9 cellular contexts compared by ENCODE assay signal in genomic region chr13:42574011-42574410, GRCh38. TPM values are rescaled to one million over a fixed set of nuclear protein-coding genes. Genes with fewer than 3 reads are reported as not detected.
DNase-seq lines count a peak whose midpoint lies in the region; ATAC-seq, FAIRE-seq and TF ChIP-seq lines count a peak whose summit lies in the region.
"Had no signal": no experiment of that assay in that cellular context is flagged by ENCODE, and none has a peak within 500 bp of the region (broad histone marks: within the 10 kb centered on the region; RNA-seq: fewer than 3 reads in every experiment).

Gene TNFSF11, plus strand, starts transcription at chr13:42574152. Its CDS starts 152 bp downstream, at chr13:42574304.

- TF ChIP-seq CTCF in keratinocyte (optimal IDR thresholded peaks at IDR 0.05 in 1 of 3, IDR thresholded peaks at IDR 0.05 in 1 of 3, conservative IDR thresholded peaks at IDR 0.05 in 1 of 3; ENCODE audit: extremely low read depth in 1 of 3, insufficient read depth in 2 of 3, low read length in 3 of 3): no peak
- no peak for TF ChIP-seq CTCF in PC-3 (conservative IDR thresholded peaks at IDR 0.05; ENCODE audit: low read depth, low read length)

- H3K27ac ChIP-seq in keratinocyte (ENCODE audit: control insufficient read depth, insufficient read depth, low read length): no peak within 1 kb of the TSS
- no peak within 1 kb of the TSS for H3K27ac ChIP-seq in PC-3 (ENCODE audit: low read length)
- H3K27ac ChIP-seq: SK-N-MC had no signal

- FAIRE-seq in keratinocyte (lab: Jason Lieb, UNC): no peak

- intact Hi-C loops in activated T-helper 1 cell treated with anti-CD3 and anti-CD28 coated beads, Interleukin-12 subunit alpha, Interleukin-12 subunit beta, Interleukin-2, Interleukin-4 antibody, amounts not matched to agents 30 ng/mL and 10 ng/mL and 1 ng/mL, durations not matched to agents 14 hours and 24 hours and 36 hours (cut with micrococcal nuclease): loop anchor here (1.0 to 2.0 kb wide), 4 partner anchors 154 to 299 kb away; no protein-coding TSS in a partner anchor
- intact Hi-C loops in head of caudate nucleus (cut with DNase I): no loop called here
- intact Hi-C loops in PC-3 (cut with micrococcal nuclease): no loop called here

- CTCF ChIA-PET in PC-3 (lab: Charles Lee): no interaction called here

- H3K4me1 ChIP-seq in keratinocyte (ENCODE audit: control insufficient read depth, extremely low read depth, insufficient read depth, low read length): no peaks in the 10 kb centered on the region
- no peaks in the 10 kb centered on the region for H3K4me1 ChIP-seq in PC-3 (ENCODE audit: insufficient read depth, low read length)

- dilution Hi-C loops in keratinocyte (cut with MboI; ENCODE audit: extremely low pct_ligation_motif_present, low sequenced_read_pairs): no loop called here

- no peaks in the 10 kb centered on the region for H3K79me2 ChIP-seq in keratinocyte (ENCODE audit: control insufficient read depth, insufficient read depth, low read length)
- no peaks in the 10 kb centered on the region for H3K79me2 ChIP-seq in PC-3 (ENCODE audit: low read length)

- H3K9me1 ChIP-seq in keratinocyte (ENCODE audit: control insufficient read depth, extremely low read depth, insufficient read depth, low read length): no peaks in the 10 kb centered on the region

- no peaks in the 10 kb centered on the region for H3K36me3 ChIP-seq in keratinocyte (ENCODE audit: control insufficient read depth in 2 of 2, extremely low read depth in 1 of 2, insufficient read depth in 2 of 2, low read length in 2 of 2)
- no peaks in the 10 kb centered on the region for H3K36me3 ChIP-seq in PC-3 (ENCODE audit: low read depth, low read length)

- peak within 1 kb of the TSS; percentile 64 for H3K4me2 ChIP-seq in keratinocyte (ENCODE audit: control insufficient read depth, extremely low read depth, insufficient read depth, low read depth, low read length)
- H3K4me2 ChIP-seq in PC-3 (ENCODE audit: low read length): no peak within 1 kb of the TSS

- no peaks in the 10 kb centered on the region for H3K9me2 ChIP-seq in PC-3 (replicated peaks; ENCODE audit: low read length)

- peaks cover 4% of the 10 kb centered on the region for H3K36me3 Mint-ChIP-seq in activated T-helper 1 cell treated with anti-CD3 and anti-CD28 coated beads, Interleukin-12 subunit alpha, Interleukin-12 subunit beta, Interleukin-2, Interleukin-4 antibody, amounts not matched to agents 30 ng/mL and 10 ng/mL and 1 ng/mL, durations not matched to agents 14 hours and 24 hours and 36 hours (ENCODE audit: low read depth)

- DNase-seq in activated T-helper 1 cell treated with anti-CD3 and anti-CD28 coated beads, Interleukin-12 subunit alpha, Interleukin-12 subunit beta, Interleukin-2, Interleukin-4 antibody, amounts not matched to agents 30 ng/mL and 10 ng/mL and 1 ng/mL, durations not matched to agents 14 hours and 24 hours and 36 hours (ENCODE audit: low spot score): no peak
- DNase-seq in keratinocyte (ENCODE audit: low read depth, low spot score) (no peak), head of caudate nucleus (no peak), PC-3 (no peak), NCI-H446 treated with DMSO at 0.1 percent for 48 hours (lab: John Stamatoyannopoulos, UW) (no peak)
- DNase-seq in stimulated activated naive CD8-positive, alpha-beta T cell treated with anti-CD3 and anti-CD28 coated beads, Interleukin-15, Interleukin-2, amounts not matched to agents 100 U/mL and 50 U/mL, for 24 hours: peak; percentile 26

- H2AFZ ChIP-seq in keratinocyte (ENCODE audit: control insufficient read depth, low read length) (no peak within 1 kb of the TSS), PC-3 (ENCODE audit: low read length) (no peak within 1 kb of the TSS)

- H3K4me3 ChIP-seq in keratinocyte (ENCODE audit: control insufficient read depth in 2 of 3, extremely low read depth in 1 of 3, insufficient read depth in 2 of 3, low read depth in 1 of 3, low read length in 3 of 3) (peak within 1 kb of the TSS in 2 of 3 experiments; percentile 8 to 11), PC-3 (ENCODE audit: low read length) (no peak within 1 kb of the TSS)
- H3K4me3 ChIP-seq: SK-N-MC had no signal

- H3K9me3 ChIP-seq in keratinocyte (ENCODE audit: control insufficient read depth, low read depth, low read length) (no peaks in the 10 kb centered on the region), PC-3 (ENCODE audit: low read length) (0 out of 2 replicates have a peak, but pooled peaks cover 3% of the 10 kb centered on the region)

- H3K27me3 Mint-ChIP-seq in activated T-helper 1 cell treated with anti-CD3 and anti-CD28 coated beads, Interleukin-12 subunit alpha, Interleukin-12 subunit beta, Interleukin-2, Interleukin-4 antibody, amounts not matched to agents 30 ng/mL and 10 ng/mL and 1 ng/mL, durations not matched to agents 14 hours and 24 hours and 36 hours (ENCODE audit: insufficient read depth): peaks cover 59% of the 10 kb centered on the region

- H3K27ac Mint-ChIP-seq in activated T-helper 1 cell treated with anti-CD3 and anti-CD28 coated beads, Interleukin-12 subunit alpha, Interleukin-12 subunit beta, Interleukin-2, Interleukin-4 antibody, amounts not matched to agents 30 ng/mL and 10 ng/mL and 1 ng/mL, durations not matched to agents 14 hours and 24 hours and 36 hours: peak within 1 kb of the TSS; percentile 64

- BruUV-seq in PC-3 (replicated peaks; lab: Mats Ljungman, UMichigan): no TSS peak

- H3K9me3 Mint-ChIP-seq in activated T-helper 1 cell treated with anti-CD3 and anti-CD28 coated beads, Interleukin-12 subunit alpha, Interleukin-12 subunit beta, Interleukin-2, Interleukin-4 antibody, amounts not matched to agents 30 ng/mL and 10 ng/mL and 1 ng/mL, durations not matched to agents 14 hours and 24 hours and 36 hours: peaks cover 13% of the 10 kb centered on the region

- peaks cover 45% of the 10 kb centered on the region for H3K27me3 ChIP-seq in keratinocyte (ENCODE audit: control insufficient read depth, extremely low read depth, insufficient read depth, low read length)
- no peaks in the 10 kb centered on the region for H3K27me3 ChIP-seq in PC-3 (ENCODE audit: low read length)

- POLR2A ChIA-PET in PC-3 (lab: Charles Lee; ENCODE audit: unreplicated experiment): no interaction called here

- H3F3A ChIP-seq in PC-3 (ENCODE audit: low read length, unreplicated experiment): no peaks in the 10 kb centered on the region

- H4K20me1 ChIP-seq in keratinocyte (ENCODE audit: control insufficient read depth, extremely low read depth, insufficient read depth, low read length): no peaks in the 10 kb centered on the region
- H4K20me1 ChIP-seq in PC-3 (ENCODE audit: low read length): no peaks in the 10 kb centered on the region

- ATAC-seq in GM19328 (IDR thresholded peaks at IDR 0.05; ENCODE audit: unreplicated experiment) (peak; percentile 26), HG03039 (IDR thresholded peaks at IDR 0.05; ENCODE audit: unreplicated experiment) (peak; percentile 13), PC-3 (no peak)
- peak; percentile 17 for ATAC-seq in stimulated activated naive CD8-positive, alpha-beta T cell treated with anti-CD3 and anti-CD28 coated beads, Interleukin-15, Interleukin-2, amounts not matched to agents 100 U/mL and 50 U/mL, for 24 hours

- H3K4me3 Mint-ChIP-seq in activated T-helper 1 cell treated with anti-CD3 and anti-CD28 coated beads, Interleukin-12 subunit alpha, Interleukin-12 subunit beta, Interleukin-2, Interleukin-4 antibody, amounts not matched to agents 30 ng/mL and 10 ng/mL and 1 ng/mL, durations not matched to agents 14 hours and 24 hours and 36 hours: peak within 1 kb of the TSS; percentile 74

- H3K4me1 Mint-ChIP-seq in activated T-helper 1 cell treated with anti-CD3 and anti-CD28 coated beads, Interleukin-12 subunit alpha, Interleukin-12 subunit beta, Interleukin-2, Interleukin-4 antibody, amounts not matched to agents 30 ng/mL and 10 ng/mL and 1 ng/mL, durations not matched to agents 14 hours and 24 hours and 36 hours (ENCODE audit: low read depth): peaks cover 19% of the 10 kb centered on the region

- H3K9ac ChIP-seq in keratinocyte (ENCODE audit: control insufficient read depth, extremely low read depth, insufficient read depth, low read length) (no peak within 1 kb of the TSS), PC-3 (ENCODE audit: low read length) (no peak within 1 kb of the TSS)

RNA-seq across cellular contexts. Expression of gene TNFSF11, which starts in this region (rescaled TPM):
- 1.2 and 1.6 TPM in 2 replicates for total RNA-seq in activated T-helper 1 cell treated with anti-CD3 and anti-CD28 coated beads, Interleukin-12 subunit alpha, Interleukin-12 subunit beta, Interleukin-2, Interleukin-4 antibody, amounts not matched to agents 30 ng/mL and 10 ng/mL and 1 ng/mL, durations not matched to agents 14 hours and 24 hours and 36 hours
- polyA plus RNA-seq in keratinocyte: 0.14 TPM in 1 of 3 replicates, not detected in the others
- polyA plus RNA-seq in keratinocyte (2011; ENCODE audit: low read depth): 0.40 TPM
- not detected in 2 replicates for polyA plus RNA-seq in keratinocyte (2011; cell fraction: cytosol; rRNA removed)
- polyA plus RNA-seq in keratinocyte (2011; cell fraction: nucleus; rRNA removed): not detected in 2 replicates
- polyA plus RNA-seq in keratinocyte (2012; ENCODE audit: low replicate concordance): 0.24 TPM in 1 of 2 replicates, not detected in the other
- 0.07 TPM in 1 of 3 replicates, not detected in the others for polyA minus RNA-seq in keratinocyte
- not detected for polyA minus RNA-seq in keratinocyte (2011; cell fraction: cytosol; rRNA and poly(A)+ RNA removed)
- polyA minus RNA-seq in keratinocyte (2011; cell fraction: nucleus; rRNA and poly(A)+ RNA removed): not detected in 2 replicates
- not detected in 2 replicates for total RNA-seq in PC-3 (2014; rRNA removed)
